Comparison of ENCODE assay signal across 11 cellular contexts in genomic region chr2:45851576-45852304, GRCh38.
DNase-seq lines count a peak whose midpoint lies in the region; ATAC-seq and TF ChIP-seq lines count a peak whose summit lies in the region.
"Had no signal": no experiment of that assay in that cellular context is flagged by ENCODE, and none has a peak within 500 bp of the region (broad histone marks: within the 10 kb centered on the region; RNA-seq: fewer than 3 reads in every experiment).

No MANE protein-coding gene starts in this region.

- CTCF ChIA-PET in Panc1 (lab: Charles Lee), result interaction anchor here (0.5 kb wide), 2 partner anchors 83 to 121 kb away, joined by 3 to 5 read pairs; no protein-coding TSS in a partner anchor

- no peak for DNase-seq in Right ventricle myocardium inferior (ENCODE audit: missing footprints)
- no peak for DNase-seq in right atrium auricular region (ENCODE audit: low spot score)
- DNase-seq in Panc1 (ENCODE audit: low read depth, low spot score), result no peak
- peak; percentile 75 for DNase-seq in fibroblast of peridontal ligament (ENCODE audit: extremely low read depth)
- no peak for DNase-seq in NCI-H82 (lab: John Stamatoyannopoulos, UW)
- no peak for DNase-seq in NCI-H1436 (lab: John Stamatoyannopoulos, UW)
- DNase-seq in RPMI8226, result no peak
- DNase-seq: activated CD4-positive, alpha-beta T cell treated with anti-CD3 and anti-CD28 coated beads, Interleukin-2, amount 10 ng/mL, durations not matched to agents 7 days and 5 days; anterior cingulate cortex had no signal

- TF ChIP-seq CTCF in right atrium auricular region (IDR thresholded peaks at IDR 0.05) (no peak), Panc1 (IDR thresholded peaks at IDR 0.05) (no peak)

- ATAC-seq in Right ventricle myocardium inferior (peak; percentile 49), Panc1 (peak; percentile 87), GM21515 (IDR thresholded peaks at IDR 0.05; ENCODE audit: unreplicated experiment) (no peak)
- ATAC-seq: sciatic nerve had no signal

- BruUV-seq in Panc1 (replicated peaks; lab: Mats Ljungman, UMichigan), result no TSS peak

- H3K9me3 ChIP-seq in right atrium auricular region (no peaks in the 10 kb centered on the region), Panc1 (ENCODE audit: control insufficient read depth, insufficient read depth, low read depth, low read length) (no peaks in the 10 kb centered on the region)

- H3K27ac ChIP-seq in right atrium auricular region (peak overlapping the region in 1 of 2 donors; percentile 14), Panc1 (ENCODE audit: low read length) (no peak overlapping the region)

- H3K36me3 ChIP-seq in right atrium auricular region, result no peaks in the 10 kb centered on the region
- H3K36me3 ChIP-seq in Panc1 (ENCODE audit: control insufficient read depth, insufficient read depth, low read length), result no peaks in the 10 kb centered on the region

- no peak overlapping the region for H3K4me3 ChIP-seq in right atrium auricular region
- no peak overlapping the region for H3K4me3 ChIP-seq in Panc1 (ENCODE audit: low read depth in 2 of 2, low read length in 2 of 2)

- intact Hi-C loops in Right ventricle myocardium inferior (cut with DNase I) (no loop called here), Panc1 (cut with micrococcal nuclease; ENCODE audit: unreplicated experiment) (no loop called here)

- H3K4me1 ChIP-seq in right atrium auricular region (peaks cover 0 to 11% of the 10 kb centered on the region in 2 donors), Panc1 (ENCODE audit: control insufficient read depth, insufficient read depth, low read length) (peaks cover 7% of the 10 kb centered on the region; the same call in 1 of the 2 replicates)

- H3K27me3 ChIP-seq in right atrium auricular region (no peaks in the 10 kb centered on the region), Panc1 (ENCODE audit: control insufficient read depth, insufficient read depth, low read length) (no peaks in the 10 kb centered on the region)

- in situ Hi-C loops in Panc1 (cut with HindIII; ENCODE audit: low pct_unique_long_range_greater_than_20kb, low sequenced_read_pairs), result no loop called here

- POLR2A ChIA-PET in Panc1 (lab: Charles Lee), result no interaction called here
